In genomic region chr4:104302731-104303130, GRCh38 we compare ENCODE assay signal across 1 cellular context.
TF ChIP-seq lines count a peak whose summit lies in the region.

No MANE protein-coding gene starts in this region.

TF ChIP-seq in GM23338, 12 proteins besides CTCF, POLR2A, EP300 and RAD21 (continued from another document):
- no peak for TF ChIP-seq ZNF462 (CRISPR knock-in tag; IDR thresholded peaks at IDR 0.05)
- no peak for TF ChIP-seq ETS1 (IDR thresholded peaks at IDR 0.05)
- no peak for TF ChIP-seq ZNF331 (CRISPR knock-in tag; IDR thresholded peaks at IDR 0.05; ENCODE audit: low read depth)
- no peak for TF ChIP-seq POLR2AphosphoS5 (IDR thresholded peaks at IDR 0.05; ENCODE audit: low read depth)
- TF ChIP-seq NANOG (IDR thresholded peaks at IDR 0.05; ENCODE audit: borderline replicate concordance), result no peak
- TF ChIP-seq EZH2phosphoT487 (IDR thresholded peaks at IDR 0.05; ENCODE audit: unreplicated experiment), result no peak
